Comparison of ENCODE assay signal across 1 cellular context in the genomic region with DNA sequence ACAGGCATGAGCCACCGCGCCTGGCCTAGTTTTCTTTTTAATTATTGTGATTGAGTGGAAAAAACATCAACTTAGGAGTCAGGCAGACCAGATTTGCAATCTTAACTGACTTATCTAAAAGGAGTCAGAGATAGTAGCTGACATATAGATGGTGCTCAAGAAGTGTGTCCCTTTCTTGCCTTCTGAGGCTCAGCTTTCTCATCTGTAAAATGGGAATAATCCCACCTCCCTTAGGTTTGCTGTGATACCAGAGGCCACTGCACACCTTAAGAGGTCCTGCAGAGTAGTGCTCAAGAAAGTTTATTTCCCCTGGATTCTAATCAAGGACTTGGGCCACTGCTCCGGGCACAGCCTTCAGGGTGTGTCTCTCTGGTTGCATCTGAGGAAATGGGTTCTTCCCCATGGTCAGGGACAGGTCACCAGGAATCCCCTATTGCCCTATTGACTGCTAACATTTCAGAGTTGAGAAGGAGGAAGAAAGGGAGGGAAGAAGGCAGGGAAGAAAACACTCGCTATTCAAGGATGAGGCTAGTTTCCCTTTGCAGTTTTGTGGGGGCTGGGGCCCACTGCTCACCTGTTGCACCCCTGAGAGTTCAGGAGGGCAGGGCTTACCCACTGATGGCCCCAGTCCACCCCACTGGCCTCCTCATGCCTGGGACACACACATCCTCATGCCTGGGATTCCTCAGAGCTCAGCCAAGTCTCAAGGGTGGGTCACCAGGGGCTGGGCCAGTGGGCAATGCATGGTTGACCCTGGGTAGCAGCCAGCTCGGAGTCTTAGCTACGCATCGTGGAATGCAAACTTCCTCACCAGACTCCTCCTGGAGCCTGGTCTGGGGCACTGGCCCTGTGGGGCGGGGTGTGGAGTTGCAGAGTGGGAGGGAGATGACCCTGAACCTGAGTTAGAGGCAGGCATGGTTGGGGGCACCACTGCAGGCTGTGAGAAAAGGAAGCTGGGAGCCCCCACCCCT.
TF ChIP-seq lines count a peak whose summit lies in the region.

No MANE protein-coding gene starts in this region.

TF ChIP-seq in IMR-90, 13 proteins besides CTCF, POLR2A, EP300 and RAD21 (continued from another document):
- TF ChIP-seq, protein P1, sequence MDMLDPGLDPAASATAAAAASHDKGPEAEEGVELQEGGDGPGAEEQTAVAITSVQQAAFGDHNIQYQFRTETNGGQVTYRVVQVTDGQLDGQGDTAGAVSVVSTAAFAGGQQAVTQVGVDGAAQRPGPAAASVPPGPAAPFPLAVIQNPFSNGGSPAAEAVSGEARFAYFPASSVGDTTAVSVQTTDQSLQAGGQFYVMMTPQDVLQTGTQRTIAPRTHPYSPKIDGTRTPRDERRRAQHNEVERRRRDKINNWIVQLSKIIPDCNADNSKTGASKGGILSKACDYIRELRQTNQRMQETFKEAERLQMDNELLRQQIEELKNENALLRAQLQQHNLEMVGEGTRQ (IDR thresholded peaks at IDR 0.05; ENCODE audit: low read depth, low read length): no peak
